Comparison of ENCODE assay signal across 1 cellular context in the genomic region with DNA sequence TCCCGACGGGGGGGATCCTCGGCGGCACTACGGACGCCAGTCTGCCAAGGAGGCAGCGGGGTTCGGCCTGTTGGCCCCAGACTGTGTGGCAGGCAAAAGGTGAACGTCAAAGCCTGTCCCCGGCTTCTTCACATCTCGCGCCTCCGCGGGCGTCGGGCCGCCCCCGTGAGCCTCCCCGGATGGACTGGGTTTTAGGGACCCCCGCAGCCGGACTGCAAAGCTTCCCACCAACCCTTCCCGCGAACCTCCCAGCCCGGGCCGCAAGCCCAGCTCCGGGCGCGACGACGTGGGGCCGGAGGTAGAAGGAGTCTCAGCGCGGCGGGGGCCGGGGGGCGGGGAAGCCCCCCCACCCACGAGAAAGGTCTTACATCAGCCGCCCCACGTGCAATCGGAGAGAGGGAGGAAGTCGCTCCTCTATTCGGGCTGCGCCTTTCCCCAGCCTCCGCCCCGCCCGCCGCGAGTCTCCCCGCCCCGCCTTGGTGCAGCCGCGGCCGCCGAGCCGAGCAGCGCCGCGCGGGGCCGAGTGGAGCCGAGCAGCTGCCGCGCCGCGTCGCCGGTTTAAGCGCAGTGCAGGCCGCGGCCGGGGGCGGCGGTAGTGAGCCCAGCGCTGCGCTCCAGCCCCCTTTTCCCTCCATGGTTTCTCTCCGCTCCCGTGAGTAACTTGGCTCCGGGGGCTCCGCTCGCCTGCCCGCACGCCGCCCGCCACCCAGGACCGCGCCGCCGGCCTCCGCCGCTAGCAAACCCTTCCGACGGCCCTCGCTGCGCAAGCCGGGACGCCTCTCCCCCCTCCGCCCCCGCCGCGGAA.
TF ChIP-seq lines count a peak whose summit lies in the region.

A gene (plus strand): TSS at position 623 of the 805 bp plus-strand sequence. CDS start 215 bp downstream, outside the sequence.

TF ChIP-seq in K562, 482 proteins besides CTCF, POLR2A, EP300 and RAD21 (continued from another document and continues in another):
- TF ChIP-seq ZNF121 (CRISPR knock-in tag; conservative IDR thresholded peaks at IDR 0.05) (no peak), SPI1 (IDR thresholded peaks at IDR 0.05; ENCODE audit: borderline replicate concordance, low read depth, low read length) (peak; percentile 91), CBX2 (IDR thresholded peaks at IDR 0.05; ENCODE audit: insufficient read depth, low read length, poor library complexity, severe bottlenecking) (no peak), ZNF274 (IDR thresholded peaks at IDR 0.05; ENCODE audit: borderline replicate concordance, low read depth, low read length) (no peak), FUS (optimal IDR thresholded peaks at IDR 0.05; ENCODE audit: low read depth, low read length) (no peak), RBM14 (IDR thresholded peaks at IDR 0.05; ENCODE audit: borderline replicate concordance, insufficient read depth, low read depth, low read length) (peak; percentile 95; the same call in 1 of the 2 replicates), STAT5A (IDR thresholded peaks at IDR 0.05; ENCODE audit: borderline replicate concordance, low read length) (no peak; the same call in 1 of the 2 replicates), SLC30A9 (CRISPR knock-in tag; IDR thresholded peaks at IDR 0.05) (no peak), ZNF143 (CRISPR knock-in tag; IDR thresholded peaks at IDR 0.05) (peak; percentile 56), ZNF830 (CRISPR knock-in tag; IDR thresholded peaks at IDR 0.05) (0 out of 2 replicates have a peak, but pooled peaks have one; percentile 62), RBFOX2 (IDR thresholded peaks at IDR 0.05; ENCODE audit: low read depth, low read length) (peak; percentile 90), PML (IDR thresholded peaks at IDR 0.05; ENCODE audit: low read length) (peak; percentile 69), ZNF57 (CRISPR knock-in tag; IDR thresholded peaks at IDR 0.05) (no peak), BHLHE40 (IDR thresholded peaks at IDR 0.05; ENCODE audit: low read length) (peak; percentile 87), ZC3H4 (CRISPR knock-in tag; IDR thresholded peaks at IDR 0.05; ENCODE audit: borderline replicate concordance) (peak; percentile 85; the same call in 1 of the 2 replicates)
- TF ChIP-seq, protein P1, sequence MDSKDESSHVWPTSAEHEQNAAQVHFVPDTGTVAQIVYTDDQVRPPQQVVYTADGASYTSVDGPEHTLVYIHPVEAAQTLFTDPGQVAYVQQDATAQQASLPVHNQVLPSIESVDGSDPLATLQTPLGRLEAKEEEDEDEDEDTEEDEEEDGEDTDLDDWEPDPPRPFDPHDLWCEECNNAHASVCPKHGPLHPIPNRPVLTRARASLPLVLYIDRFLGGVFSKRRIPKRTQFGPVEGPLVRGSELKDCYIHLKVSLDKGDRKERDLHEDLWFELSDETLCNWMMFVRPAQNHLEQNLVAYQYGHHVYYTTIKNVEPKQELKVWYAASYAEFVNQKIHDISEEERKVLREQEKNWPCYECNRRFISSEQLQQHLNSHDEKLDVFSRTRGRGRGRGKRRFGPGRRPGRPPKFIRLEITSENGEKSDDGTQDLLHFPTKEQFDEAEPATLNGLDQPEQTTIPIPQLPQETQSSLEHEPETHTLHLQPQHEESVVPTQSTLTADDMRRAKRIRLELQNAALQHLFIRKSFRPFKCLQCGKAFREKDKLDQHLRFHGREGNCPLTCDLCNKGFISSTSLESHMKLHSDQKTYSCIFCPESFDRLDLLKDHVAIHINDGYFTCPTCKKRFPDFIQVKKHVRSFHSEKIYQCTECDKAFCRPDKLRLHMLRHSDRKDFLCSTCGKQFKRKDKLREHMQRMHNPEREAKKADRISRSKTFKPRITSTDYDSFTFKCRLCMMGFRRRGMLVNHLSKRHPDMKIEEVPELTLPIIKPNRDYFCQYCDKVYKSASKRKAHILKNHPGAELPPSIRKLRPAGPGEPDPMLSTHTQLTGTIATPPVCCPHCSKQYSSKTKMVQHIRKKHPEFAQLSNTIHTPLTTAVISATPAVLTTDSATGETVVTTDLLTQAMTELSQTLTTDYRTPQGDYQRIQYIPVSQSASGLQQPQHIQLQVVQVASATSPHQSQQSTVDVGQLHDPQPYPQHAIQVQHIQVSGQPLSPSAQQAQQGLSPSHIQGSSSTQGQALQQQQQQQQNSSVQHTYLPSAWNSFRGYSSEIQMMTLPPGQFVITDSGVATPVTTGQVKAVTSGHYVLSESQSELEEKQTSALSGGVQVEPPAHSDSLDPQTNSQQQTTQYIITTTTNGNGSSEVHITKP (IDR thresholded peaks at IDR 0.05; ENCODE audit: partially characterized antibody), result peak; percentile 62
- TF ChIP-seq, protein P2, sequence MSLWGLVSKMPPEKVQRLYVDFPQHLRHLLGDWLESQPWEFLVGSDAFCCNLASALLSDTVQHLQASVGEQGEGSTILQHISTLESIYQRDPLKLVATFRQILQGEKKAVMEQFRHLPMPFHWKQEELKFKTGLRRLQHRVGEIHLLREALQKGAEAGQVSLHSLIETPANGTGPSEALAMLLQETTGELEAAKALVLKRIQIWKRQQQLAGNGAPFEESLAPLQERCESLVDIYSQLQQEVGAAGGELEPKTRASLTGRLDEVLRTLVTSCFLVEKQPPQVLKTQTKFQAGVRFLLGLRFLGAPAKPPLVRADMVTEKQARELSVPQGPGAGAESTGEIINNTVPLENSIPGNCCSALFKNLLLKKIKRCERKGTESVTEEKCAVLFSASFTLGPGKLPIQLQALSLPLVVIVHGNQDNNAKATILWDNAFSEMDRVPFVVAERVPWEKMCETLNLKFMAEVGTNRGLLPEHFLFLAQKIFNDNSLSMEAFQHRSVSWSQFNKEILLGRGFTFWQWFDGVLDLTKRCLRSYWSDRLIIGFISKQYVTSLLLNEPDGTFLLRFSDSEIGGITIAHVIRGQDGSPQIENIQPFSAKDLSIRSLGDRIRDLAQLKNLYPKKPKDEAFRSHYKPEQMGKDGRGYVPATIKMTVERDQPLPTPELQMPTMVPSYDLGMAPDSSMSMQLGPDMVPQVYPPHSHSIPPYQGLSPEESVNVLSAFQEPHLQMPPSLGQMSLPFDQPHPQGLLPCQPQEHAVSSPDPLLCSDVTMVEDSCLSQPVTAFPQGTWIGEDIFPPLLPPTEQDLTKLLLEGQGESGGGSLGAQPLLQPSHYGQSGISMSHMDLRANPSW (CRISPR knock-in tag; IDR thresholded peaks at IDR 0.05), result 0 out of 2 replicates have a peak, but pooled peaks have one; percentile 68
- TF ChIP-seq, protein P3, sequence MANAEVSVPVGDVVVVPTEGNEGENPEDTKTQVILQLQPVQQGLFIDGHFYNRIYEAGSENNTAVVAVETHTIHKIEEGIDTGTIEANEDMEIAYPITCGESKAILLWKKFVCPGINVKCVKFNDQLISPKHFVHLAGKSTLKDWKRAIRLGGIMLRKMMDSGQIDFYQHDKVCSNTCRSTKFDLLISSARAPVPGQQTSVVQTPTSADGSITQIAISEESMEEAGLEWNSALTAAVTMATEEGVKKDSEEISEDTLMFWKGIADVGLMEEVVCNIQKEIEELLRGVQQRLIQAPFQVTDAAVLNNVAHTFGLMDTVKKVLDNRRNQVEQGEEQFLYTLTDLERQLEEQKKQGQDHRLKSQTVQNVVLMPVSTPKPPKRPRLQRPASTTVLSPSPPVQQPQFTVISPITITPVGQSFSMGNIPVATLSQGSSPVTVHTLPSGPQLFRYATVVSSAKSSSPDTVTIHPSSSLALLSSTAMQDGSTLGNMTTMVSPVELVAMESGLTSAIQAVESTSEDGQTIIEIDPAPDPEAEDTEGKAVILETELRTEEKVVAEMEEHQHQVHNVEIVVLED (CRISPR knock-in tag; IDR thresholded peaks at IDR 0.05), result peak; percentile 85
- TF ChIP-seq, protein P4, sequence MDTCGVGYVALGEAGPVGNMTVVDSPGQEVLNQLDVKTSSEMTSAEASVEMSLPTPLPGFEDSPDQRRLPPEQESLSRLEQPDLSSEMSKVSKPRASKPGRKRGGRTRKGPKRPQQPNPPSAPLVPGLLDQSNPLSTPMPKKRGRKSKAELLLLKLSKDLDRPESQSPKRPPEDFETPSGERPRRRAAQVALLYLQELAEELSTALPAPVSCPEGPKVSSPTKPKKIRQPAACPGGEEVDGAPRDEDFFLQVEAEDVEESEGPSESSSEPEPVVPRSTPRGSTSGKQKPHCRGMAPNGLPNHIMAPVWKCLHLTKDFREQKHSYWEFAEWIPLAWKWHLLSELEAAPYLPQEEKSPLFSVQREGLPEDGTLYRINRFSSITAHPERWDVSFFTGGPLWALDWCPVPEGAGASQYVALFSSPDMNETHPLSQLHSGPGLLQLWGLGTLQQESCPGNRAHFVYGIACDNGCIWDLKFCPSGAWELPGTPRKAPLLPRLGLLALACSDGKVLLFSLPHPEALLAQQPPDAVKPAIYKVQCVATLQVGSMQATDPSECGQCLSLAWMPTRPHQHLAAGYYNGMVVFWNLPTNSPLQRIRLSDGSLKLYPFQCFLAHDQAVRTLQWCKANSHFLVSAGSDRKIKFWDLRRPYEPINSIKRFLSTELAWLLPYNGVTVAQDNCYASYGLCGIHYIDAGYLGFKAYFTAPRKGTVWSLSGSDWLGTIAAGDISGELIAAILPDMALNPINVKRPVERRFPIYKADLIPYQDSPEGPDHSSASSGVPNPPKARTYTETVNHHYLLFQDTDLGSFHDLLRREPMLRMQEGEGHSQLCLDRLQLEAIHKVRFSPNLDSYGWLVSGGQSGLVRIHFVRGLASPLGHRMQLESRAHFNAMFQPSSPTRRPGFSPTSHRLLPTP (IDR thresholded peaks at IDR 0.05; ENCODE audit: borderline replicate concordance, extremely low read depth, insufficient read length), result no peak
- TF ChIP-seq, protein P5, sequence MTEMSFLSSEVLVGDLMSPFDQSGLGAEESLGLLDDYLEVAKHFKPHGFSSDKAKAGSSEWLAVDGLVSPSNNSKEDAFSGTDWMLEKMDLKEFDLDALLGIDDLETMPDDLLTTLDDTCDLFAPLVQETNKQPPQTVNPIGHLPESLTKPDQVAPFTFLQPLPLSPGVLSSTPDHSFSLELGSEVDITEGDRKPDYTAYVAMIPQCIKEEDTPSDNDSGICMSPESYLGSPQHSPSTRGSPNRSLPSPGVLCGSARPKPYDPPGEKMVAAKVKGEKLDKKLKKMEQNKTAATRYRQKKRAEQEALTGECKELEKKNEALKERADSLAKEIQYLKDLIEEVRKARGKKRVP (CRISPR knock-in tag; IDR thresholded peaks at IDR 0.05), result peak; percentile 99
- TF ChIP-seq, protein P6, sequence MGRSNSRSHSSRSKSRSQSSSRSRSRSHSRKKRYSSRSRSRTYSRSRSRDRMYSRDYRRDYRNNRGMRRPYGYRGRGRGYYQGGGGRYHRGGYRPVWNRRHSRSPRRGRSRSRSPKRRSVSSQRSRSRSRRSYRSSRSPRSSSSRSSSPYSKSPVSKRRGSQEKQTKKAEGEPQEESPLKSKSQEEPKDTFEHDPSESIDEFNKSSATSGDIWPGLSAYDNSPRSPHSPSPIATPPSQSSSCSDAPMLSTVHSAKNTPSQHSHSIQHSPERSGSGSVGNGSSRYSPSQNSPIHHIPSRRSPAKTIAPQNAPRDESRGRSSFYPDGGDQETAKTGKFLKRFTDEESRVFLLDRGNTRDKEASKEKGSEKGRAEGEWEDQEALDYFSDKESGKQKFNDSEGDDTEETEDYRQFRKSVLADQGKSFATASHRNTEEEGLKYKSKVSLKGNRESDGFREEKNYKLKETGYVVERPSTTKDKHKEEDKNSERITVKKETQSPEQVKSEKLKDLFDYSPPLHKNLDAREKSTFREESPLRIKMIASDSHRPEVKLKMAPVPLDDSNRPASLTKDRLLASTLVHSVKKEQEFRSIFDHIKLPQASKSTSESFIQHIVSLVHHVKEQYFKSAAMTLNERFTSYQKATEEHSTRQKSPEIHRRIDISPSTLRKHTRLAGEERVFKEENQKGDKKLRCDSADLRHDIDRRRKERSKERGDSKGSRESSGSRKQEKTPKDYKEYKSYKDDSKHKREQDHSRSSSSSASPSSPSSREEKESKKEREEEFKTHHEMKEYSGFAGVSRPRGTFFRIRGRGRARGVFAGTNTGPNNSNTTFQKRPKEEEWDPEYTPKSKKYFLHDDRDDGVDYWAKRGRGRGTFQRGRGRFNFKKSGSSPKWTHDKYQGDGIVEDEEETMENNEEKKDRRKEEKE (IDR thresholded peaks at IDR 0.05; ENCODE audit: borderline replicate concordance in 1 of 2, control insufficient read depth in 1 of 2, low read depth in 2 of 2, low read length in 1 of 2), result 0 out of 4 replicates have a peak, but pooled peaks of 1 of the 2 experiments have one; percentile 83
- TF ChIP-seq, protein P7, sequence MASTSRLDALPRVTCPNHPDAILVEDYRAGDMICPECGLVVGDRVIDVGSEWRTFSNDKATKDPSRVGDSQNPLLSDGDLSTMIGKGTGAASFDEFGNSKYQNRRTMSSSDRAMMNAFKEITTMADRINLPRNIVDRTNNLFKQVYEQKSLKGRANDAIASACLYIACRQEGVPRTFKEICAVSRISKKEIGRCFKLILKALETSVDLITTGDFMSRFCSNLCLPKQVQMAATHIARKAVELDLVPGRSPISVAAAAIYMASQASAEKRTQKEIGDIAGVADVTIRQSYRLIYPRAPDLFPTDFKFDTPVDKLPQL (IDR thresholded peaks at IDR 0.05; ENCODE audit: extremely low read depth, insufficient read length), result no peak
- TF ChIP-seq, protein P8, sequence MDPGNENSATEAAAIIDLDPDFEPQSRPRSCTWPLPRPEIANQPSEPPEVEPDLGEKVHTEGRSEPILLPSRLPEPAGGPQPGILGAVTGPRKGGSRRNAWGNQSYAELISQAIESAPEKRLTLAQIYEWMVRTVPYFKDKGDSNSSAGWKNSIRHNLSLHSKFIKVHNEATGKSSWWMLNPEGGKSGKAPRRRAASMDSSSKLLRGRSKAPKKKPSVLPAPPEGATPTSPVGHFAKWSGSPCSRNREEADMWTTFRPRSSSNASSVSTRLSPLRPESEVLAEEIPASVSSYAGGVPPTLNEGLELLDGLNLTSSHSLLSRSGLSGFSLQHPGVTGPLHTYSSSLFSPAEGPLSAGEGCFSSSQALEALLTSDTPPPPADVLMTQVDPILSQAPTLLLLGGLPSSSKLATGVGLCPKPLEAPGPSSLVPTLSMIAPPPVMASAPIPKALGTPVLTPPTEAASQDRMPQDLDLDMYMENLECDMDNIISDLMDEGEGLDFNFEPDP (CRISPR knock-in tag; IDR thresholded peaks at IDR 0.05), result no peak
